24 cellular contexts compared by ENCODE assay signal in the genomic region with DNA sequence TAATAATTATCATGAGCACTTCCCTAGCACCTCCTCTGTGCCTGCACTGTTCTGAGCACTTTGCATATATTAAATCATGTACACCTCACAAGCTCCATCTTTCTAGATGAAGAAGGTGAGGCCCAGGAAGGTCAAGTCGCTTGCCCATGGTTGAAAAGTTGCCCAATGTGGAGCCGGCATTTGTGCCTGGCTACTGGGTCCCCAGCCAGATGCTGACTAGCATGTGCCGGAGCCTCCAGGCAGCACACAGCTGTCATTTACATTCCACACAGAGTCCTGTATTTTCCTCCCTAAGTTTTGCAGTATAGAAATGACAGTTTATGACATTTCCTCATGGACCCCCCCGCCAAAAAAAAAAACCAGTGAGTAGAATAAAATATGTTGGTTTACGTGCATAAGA.
"Had no signal": no experiment of that assay in that cellular context is flagged by ENCODE, and none has a peak within 500 bp of the region (broad histone marks: within the 10 kb centered on the region; RNA-seq: fewer than 3 reads in every experiment).

No MANE protein-coding gene starts in this region.

- H3K27ac ChIP-seq: cardiac muscle cell, foreskin keratinocyte, spleen had no signal

- H3K4me3 Mint-ChIP-seq: activated B cell treated with CpG ODN at 0.5 μM for 24 hours; activated CD4-positive, alpha-beta T cell treated with anti-CD3 and anti-CD28 coated beads for 36 hours; activated naive CD8-positive, alpha-beta T cell treated with anti-CD3 and anti-CD28 coated beads, Interleukin-2, amount 10 ng/mL, durations not matched to agents 7 days and 5 days; activated T-cell treated with anti-CD3 and anti-CD28 coated beads, Interleukin-2, amount 50 U/mL, for 24 hours; activated T-helper 17 cell treated with anti-CD3 and anti-CD28 coated beads, Interleukin-2, amount 50 U/mL, for 72 hours; memory B cell; naive B cell; neural crest cell; T-helper 1 cell treated with Interleukin-12 subunit alpha and Interleukin-12 subunit beta and Interleukin-4 antibody, amounts not matched to agents 30 μg/mL and 1 μg/mL, for 36 hours had no signal

- H3K27me3 ChIP-seq: foreskin keratinocyte, spleen had no signal

- H3K4me3 ChIP-seq: cardiac muscle cell, spleen had no signal

- DNase-seq: activated B cell treated with CpG ODN at 0.5 μM for 24 hours; activated CD4-positive, alpha-beta T cell treated with anti-CD3 and anti-CD28 coated beads for 36 hours; activated CD4-positive, alpha-beta T cell treated with anti-CD3 and anti-CD28 coated beads, Interleukin-2, amount 50 U/mL, for 4 hours; activated CD8-positive, alpha-beta memory T cell treated with anti-CD3 and anti-CD28 coated beads for 24 hours; activated CD8-positive, alpha-beta memory T cell treated with anti-CD3 and anti-CD28 coated beads, Interleukin-2, amount 50 U/mL, for 4 hours; activated naive CD4-positive, alpha-beta T cell treated with Interleukin-2 at 50 U/mL for 16 hours; activated naive CD8-positive, alpha-beta T cell treated with anti-CD3 and anti-CD28 coated beads, Interleukin-2, amount 10 ng/mL, durations not matched to agents 7 days and 5 days; activated T-cell treated with anti-CD3 and anti-CD28 coated beads, Interleukin-2, amount 50 U/mL, for 24 hours; amniotic stem cell; cortex of kidney; erythroblast; foreskin keratinocyte; hypothalamus; naive B cell; spleen; stimulated activated CD4-positive, alpha-beta T cell treated with anti-CD3 and anti-CD28 coated beads, Interleukin-4, amount 100 ng/mL, for 24 hours; stimulated activated naive CD8-positive, alpha-beta T cell treated with anti-CD3 and anti-CD28 coated beads, Interleukin-15, Interleukin-2, amounts not matched to agents 100 U/mL and 50 U/mL, for 24 hours; T1000 had no signal

- H3K36me3 ChIP-seq: cardiac muscle cell had no signal

- H3K27me3 Mint-ChIP-seq: activated B cell treated with CpG ODN at 0.5 μM for 24 hours; activated CD4-positive, alpha-beta T cell treated with anti-CD3 and anti-CD28 coated beads for 36 hours; activated naive CD8-positive, alpha-beta T cell treated with anti-CD3 and anti-CD28 coated beads, Interleukin-2, amount 10 ng/mL, durations not matched to agents 7 days and 5 days; activated T-helper 17 cell treated with anti-CD3 and anti-CD28 coated beads, Interleukin-2, amount 50 U/mL, for 72 hours; memory B cell; naive B cell; progenitor cell of endocrine pancreas had no signal

- H3K9me3 Mint-ChIP-seq: activated B cell treated with CpG ODN at 0.5 μM for 24 hours; activated naive CD8-positive, alpha-beta T cell treated with anti-CD3 and anti-CD28 coated beads, Interleukin-2, amount 10 ng/mL, durations not matched to agents 7 days and 5 days; activated T-cell treated with anti-CD3 and anti-CD28 coated beads, Interleukin-2, amount 50 U/mL, for 24 hours; activated T-helper 17 cell treated with anti-CD3 and anti-CD28 coated beads, Interleukin-2, amount 50 U/mL, for 72 hours; memory B cell; naive B cell; neural crest cell; T-helper 1 cell treated with Interleukin-12 subunit alpha and Interleukin-12 subunit beta and Interleukin-4 antibody, amounts not matched to agents 30 μg/mL and 1 μg/mL, for 36 hours had no signal

- H3K27ac Mint-ChIP-seq: activated B cell treated with CpG ODN at 0.5 μM for 24 hours; activated CD4-positive, alpha-beta T cell treated with anti-CD3 and anti-CD28 coated beads for 36 hours; activated naive CD8-positive, alpha-beta T cell treated with anti-CD3 and anti-CD28 coated beads, Interleukin-2, amount 10 ng/mL, durations not matched to agents 7 days and 5 days; activated T-cell treated with anti-CD3 and anti-CD28 coated beads, Interleukin-2, amount 50 U/mL, for 24 hours; memory B cell; progenitor cell of endocrine pancreas; T-helper 1 cell treated with Interleukin-12 subunit alpha and Interleukin-12 subunit beta and Interleukin-4 antibody, amounts not matched to agents 30 μg/mL and 1 μg/mL, for 36 hours had no signal

- H3K36me3 Mint-ChIP-seq: activated naive CD8-positive, alpha-beta T cell treated with anti-CD3 and anti-CD28 coated beads, Interleukin-2, amount 10 ng/mL, durations not matched to agents 7 days and 5 days had no signal

- H3K9me3 ChIP-seq: spleen had no signal
